10 cellular contexts compared by ENCODE assay signal in the genomic region with DNA sequence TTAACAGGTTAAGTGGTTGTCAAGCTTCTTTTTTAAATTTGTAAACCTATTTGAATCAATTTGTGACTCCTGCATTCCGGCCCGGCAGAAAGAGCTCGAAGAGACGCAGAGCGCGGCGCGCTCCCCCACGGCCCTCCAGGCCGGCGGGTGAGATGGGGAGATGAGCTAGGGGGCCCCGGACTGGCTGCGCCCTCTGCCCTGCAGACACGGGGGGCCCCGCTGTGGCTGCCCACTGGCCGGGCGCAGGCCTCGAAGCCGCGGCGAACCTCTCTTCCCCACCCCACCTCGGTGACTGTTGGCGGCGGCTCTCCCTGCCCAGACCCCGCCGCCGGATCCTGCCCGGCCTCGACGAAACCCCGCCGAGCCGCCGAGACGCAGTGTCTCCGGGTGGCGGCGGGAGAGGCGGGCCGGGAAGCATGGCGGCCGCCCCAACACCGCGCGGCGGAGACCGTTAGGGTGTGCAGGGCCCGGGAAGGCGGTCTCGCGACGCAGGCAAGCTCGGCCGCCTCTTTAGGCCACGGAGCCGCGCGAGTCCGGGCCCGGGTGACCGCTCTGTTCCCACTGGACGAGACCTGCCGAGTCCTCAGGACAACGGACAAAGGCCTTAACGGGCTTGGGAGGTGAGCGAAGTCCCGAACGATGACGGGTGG. TPM values are rescaled to one million over a fixed set of nuclear protein-coding genes. Genes with fewer than 3 reads are reported as not detected.
DNase-seq lines count a peak whose midpoint lies in the region; ATAC-seq and TF ChIP-seq lines count a peak whose summit lies in the region.
"Had no signal": no experiment of that assay in that cellular context is flagged by ENCODE, and none has a peak within 500 bp of the region (broad histone marks: within the 10 kb centered on the region; RNA-seq: fewer than 3 reads in every experiment).

No MANE protein-coding gene starts in this region.

- DNase-seq in GM20000 (ENCODE audit: low spot score) (peak; percentile 51), germinal center (ENCODE audit: low spot score) (peak; percentile 39), renal cortical epithelial cell (ENCODE audit: low read depth) (peak; percentile 11), DMS 273 treated with DMSO at 0.1 percent for 48 hours (lab: John Stamatoyannopoulos, UW) (no peak), hypothalamus (lab: John Stamatoyannopoulos, UW) (no peak), OCI-M2 (lab: John Stamatoyannopoulos, UW; ENCODE audit: unreplicated experiment) (no peak)
- peak; percentile 26 to 34 for DNase-seq in activated T-cell treated with anti-CD3 and anti-CD28 coated beads, Interleukin-2, amount 50 U/mL, for 48 hours
- DNase-seq: DND-41, substantia nigra had no signal

- no peak for ATAC-seq in GM18868 (IDR thresholded peaks at IDR 0.05; ENCODE audit: unreplicated experiment)

- TF ChIP-seq CTCF in GM20000 (IDR thresholded peaks at IDR 0.05; ENCODE audit: extremely low read depth, missing control alignments): no peak

RNA-seq across cellular contexts. Expression of a gene that starts 24.1 kb away (rescaled TPM):
- total RNA-seq in renal cortical epithelial cell: 39.5 and 64.3 TPM in 2 replicates

RNA-seq across cellular contexts. Expression of a gene that starts 40.6 kb away (rescaled TPM):
- total RNA-seq in renal cortical epithelial cell: 11.5 and 120 TPM in 2 replicates

Comparison
In these comparisons a context has a peak if more than half of its experiments do, and no peak if none do; other contexts are left out.
1. DNase-seq: peak in GM20000 (single experiment), activated T-cell treated with anti-CD3 and anti-CD28 coated beads, Interleukin-2, amount 50 U/mL, for 48 hours (2 of 2), germinal center (single experiment) and renal cortical epithelial cell (single experiment); none in DMS 273 treated with DMSO at 0.1 percent for 48 hours (single experiment), hypothalamus (0 of 51) and OCI-M2 (single experiment).